ENCODE assay signal across 12 cellular contexts in genomic region chr2:126467367-126468054, GRCh38.
A peak's percentile ranks its signal among the peaks of the same experiment; 100 is the strongest.
DNase-seq lines count a peak whose midpoint lies in the region; ATAC-seq and TF ChIP-seq lines count a peak whose summit lies in the region.
"Had no signal": no experiment of that assay in that cellular context is flagged by ENCODE, and none has a peak within 500 bp of the region (broad histone marks: within the 10 kb centered on the region; RNA-seq: fewer than 3 reads in every experiment).

No MANE protein-coding gene starts in this region.

- no peaks in the 10 kb centered on the region for H3K36me3 Mint-ChIP-seq in H9 (ENCODE audit: insufficient read depth in 1 of 3, low read depth in 3 of 3)

- peak; percentile 84 for ATAC-seq in GM19023 (IDR thresholded peaks at IDR 0.05; ENCODE audit: unreplicated experiment)
- ATAC-seq in HG03342 (IDR thresholded peaks at IDR 0.05; ENCODE audit: unreplicated experiment), result peak; percentile 98
- ATAC-seq in sciatic nerve, result no peak
- ATAC-seq: Panc1 had no signal

- no peaks in the 10 kb centered on the region for H3K23me2 ChIP-seq in H9 (ENCODE audit: insufficient read length, low read depth, low read length, poor library complexity, severe bottlenecking)

- H3K9ac ChIP-seq in H9 (ENCODE audit: extremely low read depth, insufficient read length, low read length) (no peak overlapping the region), mesenchymal stem cell (ENCODE audit: low read length) (no peak overlapping the region)

- H4K5ac ChIP-seq in H9 (ENCODE audit: insufficient read length, low read depth, low read length), result no peak overlapping the region

- no peaks in the 10 kb centered on the region for H3K79me1 ChIP-seq in H9 (ENCODE audit: insufficient read depth, low read depth, low read length, poor library complexity, severe bottlenecking)
- no peaks in the 10 kb centered on the region for H3K79me1 ChIP-seq in mesenchymal stem cell (replicated peaks; ENCODE audit: low read length, poor library complexity, severe bottlenecking)

- no peaks in the 10 kb centered on the region for H3K27me3 ChIP-seq in H9 (ENCODE audit: insufficient read depth, low read length)
- H3K27me3 ChIP-seq in mesenchymal stem cell (ENCODE audit: control insufficient read depth in 1 of 2, insufficient read depth in 1 of 2, low read length in 2 of 2), result no peaks in the 10 kb centered on the region
- H3K27me3 ChIP-seq: BE2C had no signal

- H3K9me3 ChIP-seq in H9 (ENCODE audit: control insufficient read depth, low read depth, low read length) (no peaks in the 10 kb centered on the region), mesenchymal stem cell (ENCODE audit: control insufficient read depth, low read length) (no peaks in the 10 kb centered on the region)
- H3K9me3 ChIP-seq: BE2C had no signal

- CTCF ChIA-PET in GM10248 (lab: Yijun Ruan, JAX), result interaction anchor here (0.9 to 1.1 kb wide), 2 partner anchors 17 to 222 kb away, joined by 3 to 4 read pairs; no protein-coding TSS in a partner anchor

- no peak overlapping the region for H3K4ac ChIP-seq in H9 (ENCODE audit: low read depth, low read length)
- no peak overlapping the region for H3K4ac ChIP-seq in mesenchymal stem cell (ENCODE audit: low read depth in 1 of 2, low read length in 2 of 2)

- H3K4me2 ChIP-seq in H9 (ENCODE audit: insufficient read depth, insufficient read length, low read length) (no peak overlapping the region), mesenchymal stem cell (ENCODE audit: low read length, poor library complexity, severe bottlenecking) (no peak overlapping the region)

- no peak overlapping the region for H3K27ac Mint-ChIP-seq in H9

- H3K27ac ChIP-seq in H9 (ENCODE audit: insufficient read length, low read depth, low read length), result no peak overlapping the region
- no peak overlapping the region for H3K27ac ChIP-seq in mesenchymal stem cell (ENCODE audit: low read length, poor library complexity, severe bottlenecking)

- no peaks in the 10 kb centered on the region for H3K9me3 Mint-ChIP-seq in H9

- TF ChIP-seq CTCF in GM10248 (IDR thresholded peaks at IDR 0.05; ENCODE audit: control extremely low read depth, extremely low read depth, low read depth, missing control alignments), result no peak
- TF ChIP-seq CTCF in H9 (conservative IDR thresholded peaks at IDR 0.05), result no peak

- no peaks in the 10 kb centered on the region for H4K20me1 ChIP-seq in H9 (ENCODE audit: control insufficient read depth, insufficient read depth, insufficient read length)

- no peak overlapping the region for H3K56ac ChIP-seq in H9 (ENCODE audit: insufficient read length, low read depth, low read length)

- no CpG with 5 or more reads among the region's 6 CpGs for WGBS in H9 (ENCODE audit: extremely low coverage, insufficient read length, low lambda C conversion rate)
- WGBS in mesenchymal stem cell, result 71% methylated on average over 3 of the region's 6 CpGs

- POLR2A ChIA-PET in GM10248 (lab: Yijun Ruan, JAX), result no interaction called here

- DNase-seq in GM10248 (ENCODE audit: extremely low spot score) (peak; percentile 42), H9 (no peak), HuH-7 (ENCODE audit: low spot score) (no peak), sciatic nerve (ENCODE audit: low spot score) (no peak), mesenchymal stem cell (no peak), iPS-NIHi7 (ENCODE audit: extremely low spot score) (no peak)
- DNase-seq: BE2C, glutamatergic neuron, NCI-H2029 treated with DMSO at 0.1 percent for 48 hours had no signal

- no peaks in the 10 kb centered on the region for H3K79me2 ChIP-seq in H9 (ENCODE audit: insufficient read depth, low read length)

- no peak overlapping the region for H2BK12ac ChIP-seq in H9 (ENCODE audit: insufficient read length, low read depth, low read length)
- H2BK12ac ChIP-seq in mesenchymal stem cell (ENCODE audit: low read length in 2 of 2), result no peak overlapping the region

- H2AFZ ChIP-seq in H9 (ENCODE audit: low read length) (no peak overlapping the region), mesenchymal stem cell (ENCODE audit: low read depth, low read length) (no peak overlapping the region)

- no peak overlapping the region for H3K23ac ChIP-seq in H9 (ENCODE audit: insufficient read length, low read depth, low read length)
- no peak overlapping the region for H3K23ac ChIP-seq in mesenchymal stem cell (ENCODE audit: low read length in 2 of 2)

- no peak overlapping the region for H3K4me3 ChIP-seq in mesenchymal stem cell (ENCODE audit: insufficient read depth in 1 of 2, low read depth in 1 of 2, low read length in 2 of 2)

- H3K4me3 Mint-ChIP-seq in H9, result no peak overlapping the region

- H2BK15ac ChIP-seq in H9 (ENCODE audit: low read depth, low read length) (no peak overlapping the region), mesenchymal stem cell (ENCODE audit: low read depth, poor library complexity, severe bottlenecking) (no peak overlapping the region)

- H2BK20ac ChIP-seq in H9 (ENCODE audit: low read depth, low read length, poor library complexity, severe bottlenecking), result no peak overlapping the region

- H2BK5ac ChIP-seq in H9 (ENCODE audit: insufficient read length, low read length) (no peak overlapping the region), mesenchymal stem cell (ENCODE audit: low read depth, low read length, poor library complexity, severe bottlenecking) (no peak overlapping the region)

- peaks cover 4% of the 10 kb centered on the region for H3K27me3 Mint-ChIP-seq in H9 (ENCODE audit: low read depth)

- no peak overlapping the region for H3K18ac ChIP-seq in H9 (ENCODE audit: insufficient read length, low read depth, low read length)
- H3K18ac ChIP-seq in mesenchymal stem cell (ENCODE audit: low read depth in 1 of 2, low read length in 2 of 2), result no peak overlapping the region

- H2AK5ac ChIP-seq in H9 (ENCODE audit: insufficient read length, low read length) (no peak overlapping the region), mesenchymal stem cell (ENCODE audit: low read length, severe bottlenecking) (no peak overlapping the region)

- no peak overlapping the region for H3T11ph ChIP-seq in H9 (ENCODE audit: low read length)

- H4K8ac ChIP-seq in H9 (replicated peaks; ENCODE audit: insufficient read length, low read depth, low read length) (no peak overlapping the region), mesenchymal stem cell (ENCODE audit: low read length) (no peak overlapping the region)

- no peaks in the 10 kb centered on the region for H3K36me3 ChIP-seq in mesenchymal stem cell (ENCODE audit: control insufficient read depth in 1 of 2, insufficient read depth in 2 of 2, low read depth in 1 of 2, low read length in 2 of 2)
- H3K36me3 ChIP-seq: BE2C had no signal

- H3K4me1 ChIP-seq in H9 (ENCODE audit: insufficient read depth, low read length) (no peaks in the 10 kb centered on the region), mesenchymal stem cell (ENCODE audit: control insufficient read depth, insufficient read depth, low read depth, low read length) (no peaks in the 10 kb centered on the region)
- H3K4me1 ChIP-seq: BE2C had no signal

- intact Hi-C loops in sciatic nerve (cut with DNase I), result no loop called here

- H3K14ac ChIP-seq in H9 (ENCODE audit: insufficient read depth, low read length) (peak overlapping the region; percentile 73; the same call in 1 of the 2 replicates), mesenchymal stem cell (ENCODE audit: low read length in 2 of 2) (no peak overlapping the region)

- 0 out of 4 replicates have a peak, but pooled peaks cover 2 to 3% of the 10 kb centered on the region in 2 experiments for H3K4me1 Mint-ChIP-seq in H9

- H4K91ac ChIP-seq in H9 (ENCODE audit: insufficient read length, low read depth, low read length), result no peak overlapping the region
- H4K91ac ChIP-seq in mesenchymal stem cell (ENCODE audit: low read length), result no peak overlapping the region

- H2BK120ac ChIP-seq in H9 (ENCODE audit: low read depth, low read length, poor library complexity, severe bottlenecking) (no peak overlapping the region), mesenchymal stem cell (ENCODE audit: low read depth, low read length) (no peak overlapping the region)
